8 cellular contexts compared by ENCODE assay signal in the genomic region with DNA sequence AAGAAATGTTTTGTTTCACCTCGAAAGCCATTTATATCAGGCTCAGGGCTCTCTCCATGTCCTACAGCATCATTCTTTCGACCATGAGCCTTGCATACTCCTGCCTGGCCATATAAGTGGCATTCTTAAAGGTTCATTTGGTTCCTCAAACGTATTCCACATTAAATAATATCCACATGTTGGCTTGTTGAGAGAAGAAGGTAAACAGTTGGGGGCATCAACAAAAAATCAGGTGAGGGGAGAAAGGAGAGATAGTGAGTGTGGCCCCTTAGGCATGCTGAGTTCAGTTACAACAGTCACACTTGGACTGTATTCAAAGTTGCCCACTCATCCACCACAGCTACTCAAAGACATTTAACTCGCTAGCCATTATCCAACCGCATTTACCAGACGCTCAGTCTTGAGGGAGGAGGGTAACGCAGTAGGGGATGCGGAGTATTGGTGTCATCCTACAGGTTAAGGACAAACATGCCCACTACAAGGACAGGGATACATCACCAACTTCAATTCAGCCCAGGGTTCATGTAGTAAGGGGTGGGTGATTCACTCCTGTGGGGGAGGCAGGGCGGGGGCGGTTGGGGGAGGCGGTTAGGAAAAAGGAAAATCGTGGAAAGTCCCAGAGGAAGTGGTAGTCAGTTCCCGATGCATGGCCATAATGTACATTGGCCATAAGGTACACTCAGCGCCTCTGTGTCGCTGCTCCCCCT.
DNase-seq lines count a peak whose midpoint lies in the region; ATAC-seq and TF ChIP-seq lines count a peak whose summit lies in the region.

No MANE protein-coding gene starts in this region.

- H3K27ac ChIP-seq in HUES48 (ENCODE audit: low read depth, low read length) (peak overlapping the region; percentile 93), coronary artery (peak overlapping the region in 1 of 2 donors; percentile 98), muscle layer of colon (ENCODE audit: low read depth, low read length) (no peak overlapping the region)

- ATAC-seq in HG02798 (IDR thresholded peaks at IDR 0.05; ENCODE audit: poor library complexity, unreplicated experiment), result no peak

- DNase-seq in AG10803 (ENCODE audit: low read depth) (peak; percentile 51), coronary artery (ENCODE audit: low spot score) (no peak), C1 segment of cervical spinal cord (lab: John Stamatoyannopoulos, UW) (no peak)
- no peak for DNase-seq in activated T-cell treated with anti-CD3 and anti-CD28 coated beads, Interleukin-2, amount 50 U/mL, for 1 hour
- no peak for DNase-seq in activated naive CD4-positive, alpha-beta T cell treated with anti-CD3 and anti-CD28 coated beads, Interleukin-2, amount 50 U/mL, for 16 hours

- H3K9me3 ChIP-seq in HUES48 (ENCODE audit: control insufficient read depth, insufficient read depth, low read length), result no peaks in the 10 kb centered on the region
- no peaks in the 10 kb centered on the region for H3K9me3 ChIP-seq in muscle layer of colon (ENCODE audit: low read length)

- H3K9ac ChIP-seq in HUES48 (ENCODE audit: low read depth, low read length) (peak overlapping the region; percentile 90), muscle layer of colon (ENCODE audit: low read length) (no peak overlapping the region)

- H3K4me3 ChIP-seq in AG10803 (ENCODE audit: low read length) (peak overlapping the region; percentile 89), HUES48 (ENCODE audit: low read depth, low read length) (peak overlapping the region; percentile 96), coronary artery (peak overlapping the region; percentile 97), muscle layer of colon (ENCODE audit: low read depth in 1 of 2, low read length in 2 of 2) (peak overlapping the region; percentile 82 to 89)

- H3K4me1 ChIP-seq in HUES48 (ENCODE audit: control insufficient read depth, insufficient read depth, low read length) (peaks cover 45% of the 10 kb centered on the region), muscle layer of colon (ENCODE audit: insufficient read depth, low read length) (peaks cover 12% of the 10 kb centered on the region)

- H3K36me3 ChIP-seq in HUES48 (ENCODE audit: control insufficient read depth, insufficient read depth, low read length), result no peaks in the 10 kb centered on the region
- no peaks in the 10 kb centered on the region for H3K36me3 ChIP-seq in muscle layer of colon (ENCODE audit: insufficient read depth, low read length)

- TF ChIP-seq CTCF in AG10803 (conservative IDR thresholded peaks at IDR 0.05; ENCODE audit: low read length) (no peak), coronary artery (IDR thresholded peaks at IDR 0.05) (no peak)

- H3K27me3 ChIP-seq in HUES48 (ENCODE audit: control insufficient read depth, insufficient read depth, low read length), result peaks cover 10% of the 10 kb centered on the region; the same call in 1 of the 2 replicates
- no peaks in the 10 kb centered on the region for H3K27me3 ChIP-seq in muscle layer of colon (ENCODE audit: control insufficient read depth in 1 of 2, insufficient read depth in 2 of 2, low read length in 2 of 2)
